In the genomic region with DNA sequence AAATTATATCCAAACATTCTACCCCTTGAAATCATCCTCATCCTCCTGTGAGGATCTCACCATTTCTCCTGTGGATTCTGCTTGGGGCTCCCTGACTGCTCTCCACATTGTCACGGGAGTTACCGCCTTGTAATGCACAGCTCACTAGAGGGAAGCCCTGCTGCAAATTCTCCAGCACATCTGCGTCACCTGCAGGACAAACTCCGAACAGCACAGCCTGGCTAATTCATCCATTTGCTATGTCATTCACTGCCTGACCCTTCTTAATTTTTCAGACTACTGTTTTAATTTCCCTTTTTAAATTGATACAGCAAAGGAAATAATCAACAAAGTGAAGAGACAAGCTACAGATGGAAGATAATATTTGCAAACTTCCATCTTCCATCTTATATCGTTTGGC, we compare ENCODE assay signal across 17 cellular contexts.
DNase-seq lines count a peak whose midpoint lies in the region; ATAC-seq and TF ChIP-seq lines count a peak whose summit lies in the region.
"Had no signal": no experiment of that assay in that cellular context is flagged by ENCODE, and none has a peak within 500 bp of the region (broad histone marks: within the 10 kb centered on the region; RNA-seq: fewer than 3 reads in every experiment).

No MANE protein-coding gene starts in this region.

- peak; percentile 6 for TF ChIP-seq CTCF in fibroblast of the aortic adventitia (IDR thresholded peaks at IDR 0.05; ENCODE audit: insufficient read depth, low read length)
- TF ChIP-seq CTCF in neural progenitor cell (IDR thresholded peaks at IDR 0.05): peak; percentile 69

- H3K9me2 ChIP-seq in GM23248 (ENCODE audit: insufficient read depth): no peaks in the 10 kb centered on the region

- H4K20me1 ChIP-seq in GM23248 (ENCODE audit: insufficient read depth) (no peaks in the 10 kb centered on the region), neural progenitor cell (ENCODE audit: low read depth) (no peaks in the 10 kb centered on the region)

- H3K27ac Mint-ChIP-seq in neural progenitor cell: no peak overlapping the region
- no peak overlapping the region for H3K27ac Mint-ChIP-seq in stimulated activated effector memory CD8-positive, alpha-beta T cell treated with anti-CD3 and anti-CD28 coated beads, Interleukin-12 subunit alpha, Interleukin-12 subunit beta, amount 100 ng/mL, for 72 hours
- no peak overlapping the region for H3K27ac Mint-ChIP-seq in activated T-cell treated with anti-CD3 and anti-CD28 coated beads, Interleukin-2, amount 50 U/mL, for 72 hours
- H3K27ac Mint-ChIP-seq: activated naive CD4-positive, alpha-beta T cell treated with anti-CD3 and anti-CD28 coated beads, Interleukin-2, amount 10 ng/mL, durations not matched to agents 7 days and 5 days; CD4-positive, alpha-beta memory T cell; effector memory CD8-positive, alpha-beta T cell; natural killer cell had no signal

- no peaks in the 10 kb centered on the region for H3K79me2 ChIP-seq in GM23248 (ENCODE audit: insufficient read depth)
- no peaks in the 10 kb centered on the region for H3K79me2 ChIP-seq in neural progenitor cell (ENCODE audit: low read depth)

- peak; percentile 10 for DNase-seq in GM23248
- DNase-seq in RPMI8226: peak; percentile 24
- DNase-seq in fibroblast of the aortic adventitia (ENCODE audit: low read depth): no peak
- peak; percentile 64 for DNase-seq in neural progenitor cell (ENCODE audit: low spot score)
- DNase-seq in stimulated activated effector memory CD8-positive, alpha-beta T cell treated with anti-CD3 and anti-CD28 coated beads, Interleukin-12 subunit alpha, Interleukin-12 subunit beta, amount 100 ng/mL, for 72 hours (ENCODE audit: low spot score in 2 of 2): no peak
- no peak for DNase-seq in left colon
- DNase-seq in activated T-cell treated with anti-CD3 and anti-CD28 coated beads, Interleukin-2, amount 50 U/mL, for 72 hours: no peak
- DNase-seq: activated naive CD4-positive, alpha-beta T cell treated with anti-CD3 and anti-CD28 coated beads, Interleukin-2, amount 10 ng/mL, durations not matched to agents 7 days and 5 days; CD4-positive, alpha-beta memory T cell; effector memory CD8-positive, alpha-beta T cell; left lung; natural killer cell; NCI-H1694 treated with DMSO at 0.1 percent for 48 hours; NK-92 treated with Interleukin-12 subunit alpha and Interleukin-12 subunit beta, amount 100 ng/mL, for 24 hours; sigmoid colon; stimulated activated CD4-positive, alpha-beta T cell treated with anti-CD3 and anti-CD28 coated beads, Interleukin-4, amount 100 ng/mL, for 24 hours had no signal

- H3K4me1 Mint-ChIP-seq in neural progenitor cell: no peaks in the 10 kb centered on the region
- no peaks in the 10 kb centered on the region for H3K4me1 Mint-ChIP-seq in stimulated activated effector memory CD8-positive, alpha-beta T cell treated with anti-CD3 and anti-CD28 coated beads, Interleukin-12 subunit alpha, Interleukin-12 subunit beta, amount 100 ng/mL, for 72 hours
- H3K4me1 Mint-ChIP-seq in activated T-cell treated with anti-CD3 and anti-CD28 coated beads, Interleukin-2, amount 50 U/mL, for 72 hours (ENCODE audit: low read depth): no peaks in the 10 kb centered on the region
- H3K4me1 Mint-ChIP-seq: activated naive CD4-positive, alpha-beta T cell treated with anti-CD3 and anti-CD28 coated beads, Interleukin-2, amount 10 ng/mL, durations not matched to agents 7 days and 5 days; CD4-positive, alpha-beta memory T cell; natural killer cell had no signal

- no peaks in the 10 kb centered on the region for H3K27me3 Mint-ChIP-seq in neural progenitor cell (ENCODE audit: insufficient read depth, low read depth)
- H3K27me3 Mint-ChIP-seq in activated T-cell treated with anti-CD3 and anti-CD28 coated beads, Interleukin-2, amount 50 U/mL, for 72 hours (ENCODE audit: low read depth): no peaks in the 10 kb centered on the region
- H3K27me3 Mint-ChIP-seq: activated naive CD4-positive, alpha-beta T cell treated with anti-CD3 and anti-CD28 coated beads, Interleukin-2, amount 10 ng/mL, durations not matched to agents 7 days and 5 days; CD4-positive, alpha-beta memory T cell; effector memory CD8-positive, alpha-beta T cell had no signal

- H3K36me3 Mint-ChIP-seq in neural progenitor cell: no peaks in the 10 kb centered on the region
- H3K36me3 Mint-ChIP-seq in stimulated activated effector memory CD8-positive, alpha-beta T cell treated with anti-CD3 and anti-CD28 coated beads, Interleukin-12 subunit alpha, Interleukin-12 subunit beta, amount 100 ng/mL, for 72 hours: no peaks in the 10 kb centered on the region
- no peaks in the 10 kb centered on the region for H3K36me3 Mint-ChIP-seq in activated T-cell treated with anti-CD3 and anti-CD28 coated beads, Interleukin-2, amount 50 U/mL, for 72 hours (ENCODE audit: insufficient read depth in 2 of 2)
- H3K36me3 Mint-ChIP-seq: activated naive CD4-positive, alpha-beta T cell treated with anti-CD3 and anti-CD28 coated beads, Interleukin-2, amount 10 ng/mL, durations not matched to agents 7 days and 5 days; CD4-positive, alpha-beta memory T cell had no signal

- H3K4me2 ChIP-seq in GM23248 (ENCODE audit: unreplicated experiment) (no peak overlapping the region), neural progenitor cell (no peak overlapping the region)

- H3F3A ChIP-seq in GM23248 (ENCODE audit: insufficient read depth) (no peaks in the 10 kb centered on the region), neural progenitor cell (ENCODE audit: low read depth) (no peaks in the 10 kb centered on the region)

- no peak overlapping the region for H3K4me3 Mint-ChIP-seq in neural progenitor cell
- no peak overlapping the region for H3K4me3 Mint-ChIP-seq in stimulated activated effector memory CD8-positive, alpha-beta T cell treated with anti-CD3 and anti-CD28 coated beads, Interleukin-12 subunit alpha, Interleukin-12 subunit beta, amount 100 ng/mL, for 72 hours
- H3K4me3 Mint-ChIP-seq in activated T-cell treated with anti-CD3 and anti-CD28 coated beads, Interleukin-2, amount 50 U/mL, for 72 hours: no peak overlapping the region
- H3K4me3 Mint-ChIP-seq: activated naive CD4-positive, alpha-beta T cell treated with anti-CD3 and anti-CD28 coated beads, Interleukin-2, amount 10 ng/mL, durations not matched to agents 7 days and 5 days; CD4-positive, alpha-beta memory T cell; effector memory CD8-positive, alpha-beta T cell; natural killer cell had no signal

- H3K4me3 ChIP-seq in GM23248 (no peak overlapping the region), fibroblast of the aortic adventitia (ENCODE audit: low read depth, low read length) (no peak overlapping the region), neural progenitor cell (no peak overlapping the region)
- H3K4me3 ChIP-seq: left lung, sigmoid colon had no signal

- H3K9ac ChIP-seq in GM23248 (no peak overlapping the region), neural progenitor cell (no peak overlapping the region)

- in situ Hi-C loops in GM23248 (cut with MboI): no loop called here

- ATAC-seq in HG02885 (IDR thresholded peaks at IDR 0.05; ENCODE audit: poor library complexity, unreplicated experiment): no peak
- no peak for ATAC-seq in stimulated activated effector memory CD8-positive, alpha-beta T cell treated with anti-CD3 and anti-CD28 coated beads, Interleukin-12 subunit alpha, Interleukin-12 subunit beta, amount 100 ng/mL, for 72 hours
- no peak for ATAC-seq in left colon
- no peak for ATAC-seq in activated T-cell treated with anti-CD3 and anti-CD28 coated beads, Interleukin-2, amount 50 U/mL, for 72 hours (replicated peaks in 1 of 2)
- ATAC-seq: effector memory CD8-positive, alpha-beta T cell; left lung; natural killer cell had no signal

- H2AFZ ChIP-seq in GM23248 (no peak overlapping the region), neural progenitor cell (replicated peaks) (peak overlapping the region; percentile 76)

- H3K27ac ChIP-seq in GM23248 (no peak overlapping the region), neural progenitor cell (no peak overlapping the region)
- H3K27ac ChIP-seq: left lung, sigmoid colon had no signal

- H3K36me3 ChIP-seq in GM23248 (ENCODE audit: low read depth) (no peaks in the 10 kb centered on the region), neural progenitor cell (no peaks in the 10 kb centered on the region)
- H3K36me3 ChIP-seq: left lung, sigmoid colon had no signal

- H3K9me3 Mint-ChIP-seq in neural progenitor cell: no peaks in the 10 kb centered on the region
- peaks cover 23% of the 10 kb centered on the region for H3K9me3 Mint-ChIP-seq in stimulated activated effector memory CD8-positive, alpha-beta T cell treated with anti-CD3 and anti-CD28 coated beads, Interleukin-12 subunit alpha, Interleukin-12 subunit beta, amount 100 ng/mL, for 72 hours
- peaks cover 4 to 11% of the 10 kb centered on the region in 2 donors for H3K9me3 Mint-ChIP-seq in activated T-cell treated with anti-CD3 and anti-CD28 coated beads, Interleukin-2, amount 50 U/mL, for 72 hours

- WGBS in GM23248 (ENCODE audit: low coverage in 1 of 2, low lambda C conversion rate in 2 of 2, missing lambda C conversion rate in 2 of 2), 2 experiments: 45 to 50% methylated on average over 5 of the region's 5 CpGs

- H3K4me1 ChIP-seq in GM23248 (ENCODE audit: insufficient read depth) (no peaks in the 10 kb centered on the region), neural progenitor cell (no peaks in the 10 kb centered on the region)
- H3K4me1 ChIP-seq: left lung, sigmoid colon had no signal

- H3K9me3 ChIP-seq in GM23248 (ENCODE audit: low read depth) (no peaks in the 10 kb centered on the region), neural progenitor cell (ENCODE audit: low read depth) (no peaks in the 10 kb centered on the region)
- H3K9me3 ChIP-seq: sigmoid colon had no signal

- intact Hi-C loops in left colon (cut with DNase I, micrococcal nuclease): no loop called here

- H3K27me3 ChIP-seq in GM23248 (replicated peaks; ENCODE audit: insufficient read depth) (no peaks in the 10 kb centered on the region), neural progenitor cell (no peaks in the 10 kb centered on the region)
- H3K27me3 ChIP-seq: left lung, sigmoid colon had no signal

Comparison
In these comparisons a context has a peak if more than half of its experiments do, and no peak if none do; other contexts are left out.
1. DNase-seq: peak in GM23248 (single experiment), RPMI8226 (single experiment) and neural progenitor cell (single experiment); none in fibroblast of the aortic adventitia (single experiment), stimulated activated effector memory CD8-positive, alpha-beta T cell treated with anti-CD3 and anti-CD28 coated beads, Interleukin-12 subunit alpha, Interleukin-12 subunit beta, amount 100 ng/mL, for 72 hours (0 of 2), left colon (0 of 2) and activated T-cell treated with anti-CD3 and anti-CD28 coated beads, Interleukin-2, amount 50 U/mL, for 72 hours (0 of 2).